ENCODE assay signal across 8 cellular contexts in the genomic region with DNA sequence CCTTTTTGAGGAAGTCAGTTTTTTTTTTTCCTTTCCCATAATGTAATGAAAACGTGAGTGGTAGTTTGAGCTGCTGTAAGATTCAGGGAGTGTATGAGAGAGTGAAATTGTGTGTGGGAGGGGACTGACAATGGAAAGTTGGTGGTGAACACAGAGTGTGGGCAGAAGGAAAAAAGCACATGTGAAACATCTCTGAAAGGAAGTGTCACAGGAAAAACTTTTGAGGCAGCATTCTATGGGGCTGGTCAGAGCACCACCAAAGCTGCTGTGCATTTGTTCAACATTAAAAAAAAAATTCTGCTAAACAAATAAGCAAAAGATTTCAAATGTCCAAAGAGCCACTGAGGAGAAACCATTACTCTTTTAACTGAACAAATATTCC.
DNase-seq lines count a peak whose midpoint lies in the region; ATAC-seq and TF ChIP-seq lines count a peak whose summit lies in the region.

No MANE protein-coding gene starts in this region.

- POLR2A ChIA-PET in activated CD8-positive, alpha-beta T cell treated with anti-CD3 and anti-CD28 coated beads for 36 hours (lab: Charles Lee), result interaction anchor here (0.8 to 2.2 kb wide), 7 partner anchors 12 to 154 kb away, joined by 3 to 12 read pairs (median 4); a partner anchor contains a TSS

- no peaks in the 10 kb centered on the region for H3K9me3 ChIP-seq in aorta (ENCODE audit: control insufficient read depth, low read length)

- H3K27me3 ChIP-seq in aorta (ENCODE audit: control insufficient read depth in 1 of 2, insufficient read depth in 2 of 2, low read length in 1 of 2), result no peaks in the 10 kb centered on the region

- peak; percentile 49 for DNase-seq in activated naive CD4-positive, alpha-beta T cell treated with anti-CD3 and anti-CD28 coated beads for 36 hours
- no peak for DNase-seq in activated naive CD4-positive, alpha-beta T cell treated with anti-CD3 and anti-CD28 coated beads, Interleukin-2, amount 10 ng/mL, durations not matched to agents 7 days and 5 days
- peak; percentile 58 for DNase-seq in activated CD8-positive, alpha-beta T cell treated with anti-CD3 and anti-CD28 coated beads for 36 hours
- DNase-seq in immature natural killer cell (peak in 1 of 3 donors; percentile 24), aorta (no peak), HuH-7 (ENCODE audit: low spot score) (no peak), DMS53 treated with DMSO at 0.1 percent for 48 hours (lab: John Stamatoyannopoulos, UW; ENCODE audit: unreplicated experiment) (no peak)

- peak overlapping the region; percentile 92 for H3K27ac Mint-ChIP-seq in activated naive CD4-positive, alpha-beta T cell treated with anti-CD3 and anti-CD28 coated beads for 36 hours
- H3K27ac Mint-ChIP-seq in activated naive CD4-positive, alpha-beta T cell treated with anti-CD3 and anti-CD28 coated beads, Interleukin-2, amount 10 ng/mL, durations not matched to agents 7 days and 5 days, result no peak overlapping the region
- H3K27ac Mint-ChIP-seq in activated CD8-positive, alpha-beta T cell treated with anti-CD3 and anti-CD28 coated beads for 36 hours, result peak overlapping the region; percentile 86
- H3K27ac Mint-ChIP-seq in immature natural killer cell, result peak overlapping the region; percentile 14 to 95 (median 78)

- 5 to 6% methylated on average over 1 of the region's 1 CpG for WGBS in aorta, 2 donors

- CTCF ChIA-PET in activated naive CD4-positive, alpha-beta T cell treated with anti-CD3 and anti-CD28 coated beads for 36 hours (lab: Charles Lee), result interaction anchor here (0.6 to 2.0 kb wide), 8 partner anchors 9 to 343 kb away, joined by 3 to 8 read pairs (median 5); a partner anchor contains a TSS
- CTCF ChIA-PET in activated naive CD4-positive, alpha-beta T cell treated with anti-CD3 and anti-CD28 coated beads, Interleukin-2, amount 10 ng/mL, durations not matched to agents 7 days and 5 days (lab: Charles Lee), result interaction anchor here (0.9 to 1.4 kb wide), 4 partner anchors 8 to 154 kb away, joined by 3 to 5 read pairs (median 4); a partner anchor contains a TSS
- CTCF ChIA-PET in activated CD8-positive, alpha-beta T cell treated with anti-CD3 and anti-CD28 coated beads for 36 hours (lab: Charles Lee), result interaction anchor here (1.0 to 1.5 kb wide), 9 partner anchors 12 to 174 kb away, joined by 3 to 5 read pairs (median 4); no protein-coding TSS in a partner anchor

- H3K4me3 ChIP-seq in aorta (ENCODE audit: low read length in 2 of 2), result no peak overlapping the region

- no peaks in the 10 kb centered on the region for H3K36me3 ChIP-seq in aorta (ENCODE audit: control insufficient read depth in 1 of 2, insufficient read depth in 2 of 2, low read length in 1 of 2)

- H3K4me1 Mint-ChIP-seq in activated naive CD4-positive, alpha-beta T cell treated with anti-CD3 and anti-CD28 coated beads for 36 hours (ENCODE audit: low read depth), result peaks cover 90% of the 10 kb centered on the region
- peaks cover 51% of the 10 kb centered on the region for H3K4me1 Mint-ChIP-seq in activated naive CD4-positive, alpha-beta T cell treated with anti-CD3 and anti-CD28 coated beads, Interleukin-2, amount 10 ng/mL, durations not matched to agents 7 days and 5 days
- peaks cover 81% of the 10 kb centered on the region for H3K4me1 Mint-ChIP-seq in activated CD8-positive, alpha-beta T cell treated with anti-CD3 and anti-CD28 coated beads for 36 hours (ENCODE audit: low read depth)
- peaks cover 39 to 67% of the 10 kb centered on the region in 2 donors for H3K4me1 Mint-ChIP-seq in immature natural killer cell

- peak overlapping the region; percentile 38 for H3K4me3 Mint-ChIP-seq in activated naive CD4-positive, alpha-beta T cell treated with anti-CD3 and anti-CD28 coated beads for 36 hours
- H3K4me3 Mint-ChIP-seq in activated naive CD4-positive, alpha-beta T cell treated with anti-CD3 and anti-CD28 coated beads, Interleukin-2, amount 10 ng/mL, durations not matched to agents 7 days and 5 days, result no peak overlapping the region
- peak overlapping the region; percentile 43 for H3K4me3 Mint-ChIP-seq in activated CD8-positive, alpha-beta T cell treated with anti-CD3 and anti-CD28 coated beads for 36 hours
- peak overlapping the region; percentile 55 to 84 (median 60) for H3K4me3 Mint-ChIP-seq in immature natural killer cell

- TF ChIP-seq CTCF in activated CD8-positive, alpha-beta T cell treated with anti-CD3 and anti-CD28 coated beads for 36 hours (IDR thresholded peaks at IDR 0.05), result no peak

- intact Hi-C loops in activated naive CD4-positive, alpha-beta T cell treated with anti-CD3 and anti-CD28 coated beads for 36 hours (cut with micrococcal nuclease), result loop anchor here (1.0 to 2.0 kb wide), 9 partner anchors 11 to 176 kb away; a partner anchor contains a TSS
- intact Hi-C loops in activated CD8-positive, alpha-beta T cell treated with anti-CD3 and anti-CD28 coated beads for 36 hours (cut with micrococcal nuclease), result loop anchor here (2.0 kb wide), 1 partner anchor 154 kb away; a partner anchor contains a TSS
- intact Hi-C loops in aorta (cut with DNase I), result no loop called here

- H3K4me1 ChIP-seq in aorta (ENCODE audit: control insufficient read depth in 1 of 2, insufficient read depth in 2 of 2, low read length in 2 of 2), result peaks cover 0 to 4% of the 10 kb centered on the region in 2 donors

- H3K27me3 Mint-ChIP-seq in activated naive CD4-positive, alpha-beta T cell treated with anti-CD3 and anti-CD28 coated beads for 36 hours (ENCODE audit: low read depth), result no peaks in the 10 kb centered on the region
- H3K27me3 Mint-ChIP-seq in activated naive CD4-positive, alpha-beta T cell treated with anti-CD3 and anti-CD28 coated beads, Interleukin-2, amount 10 ng/mL, durations not matched to agents 7 days and 5 days, result no peaks in the 10 kb centered on the region
- H3K27me3 Mint-ChIP-seq in activated CD8-positive, alpha-beta T cell treated with anti-CD3 and anti-CD28 coated beads for 36 hours, result no peaks in the 10 kb centered on the region
- H3K27me3 Mint-ChIP-seq in immature natural killer cell (ENCODE audit: low read depth in 3 of 3), result peaks cover 0 to 2% (median 0%) of the 10 kb centered on the region in 3 donors

- ATAC-seq in HG03066 (IDR thresholded peaks at IDR 0.05; ENCODE audit: low read depth, unreplicated experiment) (peak; percentile 47), aorta (ENCODE audit: low FRiP score) (no peak)
- peak; percentile 60 for ATAC-seq in activated CD8-positive, alpha-beta T cell treated with anti-CD3 and anti-CD28 coated beads for 36 hours

- H3K9me3 Mint-ChIP-seq in activated naive CD4-positive, alpha-beta T cell treated with anti-CD3 and anti-CD28 coated beads for 36 hours, result no peaks in the 10 kb centered on the region
- H3K9me3 Mint-ChIP-seq in activated naive CD4-positive, alpha-beta T cell treated with anti-CD3 and anti-CD28 coated beads, Interleukin-2, amount 10 ng/mL, durations not matched to agents 7 days and 5 days, result no peaks in the 10 kb centered on the region
- peaks cover 6% of the 10 kb centered on the region for H3K9me3 Mint-ChIP-seq in activated CD8-positive, alpha-beta T cell treated with anti-CD3 and anti-CD28 coated beads for 36 hours
- no peaks in the 10 kb centered on the region for H3K9me3 Mint-ChIP-seq in immature natural killer cell

- H3K27ac ChIP-seq in aorta (ENCODE audit: low read depth in 1 of 2, low read length in 2 of 2), result peak overlapping the region; percentile 3 to 25

- peaks cover 7% of the 10 kb centered on the region for H3K36me3 Mint-ChIP-seq in activated naive CD4-positive, alpha-beta T cell treated with anti-CD3 and anti-CD28 coated beads for 36 hours (ENCODE audit: low read depth)
- H3K36me3 Mint-ChIP-seq in activated naive CD4-positive, alpha-beta T cell treated with anti-CD3 and anti-CD28 coated beads, Interleukin-2, amount 10 ng/mL, durations not matched to agents 7 days and 5 days, result peaks cover 30% of the 10 kb centered on the region
- peaks cover 22% of the 10 kb centered on the region for H3K36me3 Mint-ChIP-seq in activated CD8-positive, alpha-beta T cell treated with anti-CD3 and anti-CD28 coated beads for 36 hours (ENCODE audit: low read depth)
- peaks cover 0 to 11% (median 4%) of the 10 kb centered on the region in 3 donors for H3K36me3 Mint-ChIP-seq in immature natural killer cell

Comparison
In these comparisons a context has a peak if more than half of its experiments do, and no peak if none do; other contexts are left out.
1. DNase-seq: peak in activated naive CD4-positive, alpha-beta T cell treated with anti-CD3 and anti-CD28 coated beads for 36 hours (single experiment) and activated CD8-positive, alpha-beta T cell treated with anti-CD3 and anti-CD28 coated beads for 36 hours (single experiment); none in activated naive CD4-positive, alpha-beta T cell treated with anti-CD3 and anti-CD28 coated beads, Interleukin-2, amount 10 ng/mL, durations not matched to agents 7 days and 5 days (single experiment), aorta (0 of 2), HuH-7 (single experiment) and DMS53 treated with DMSO at 0.1 percent for 48 hours (single experiment).
2. intact Hi-C loops: an anchor here in activated naive CD4-positive, alpha-beta T cell treated with anti-CD3 and anti-CD28 coated beads for 36 hours (1.0 to 2.0 kb wide) and activated CD8-positive, alpha-beta T cell treated with anti-CD3 and anti-CD28 coated beads for 36 hours (2.0 kb wide); none called in aorta.